In genomic region chr22:49483281-49483905, GRCh38 we compare ENCODE assay signal across 19 cellular contexts.
A peak's percentile ranks its signal among the peaks of the same experiment; 100 is the strongest.
DNase-seq lines count a peak whose midpoint lies in the region; ATAC-seq and TF ChIP-seq lines count a peak whose summit lies in the region.
"Had no signal": no experiment of that assay in that cellular context is flagged by ENCODE, and none has a peak within 500 bp of the region (broad histone marks: within the 10 kb centered on the region; RNA-seq: fewer than 3 reads in every experiment).

No MANE protein-coding gene starts in this region.

- no peak for TF ChIP-seq CTCF in heart right ventricle (IDR thresholded peaks at IDR 0.05)
- TF ChIP-seq CTCF in endodermal cell (conservative IDR thresholded peaks at IDR 0.05): no peak
- no peak for TF ChIP-seq CTCF in Caco-2 (IDR thresholded peaks at IDR 0.05; ENCODE audit: insufficient read depth in 1 of 2, low read depth in 1 of 2, low read length in 1 of 2, severe bottlenecking in 1 of 2, unreplicated experiment in 1 of 2)

- no peak overlapping the region for H2BK120ac ChIP-seq in neuronal stem cell (ENCODE audit: low read depth, low read length)

- no peak overlapping the region for H2BK12ac ChIP-seq in neuronal stem cell (ENCODE audit: low read length)

- H3K36me3 Mint-ChIP-seq in endodermal cell (ENCODE audit: low read depth) (no peaks in the 10 kb centered on the region), Caco-2 (ENCODE audit: insufficient read depth, unreplicated experiment) (no peaks in the 10 kb centered on the region)
- H3K36me3 Mint-ChIP-seq: CD8-positive, alpha-beta T cell had no signal

- H3K27ac ChIP-seq in heart right ventricle (no peak overlapping the region), endodermal cell (ENCODE audit: low read depth, low read length) (no peak overlapping the region), neuronal stem cell (replicated peaks; ENCODE audit: low read length) (no peak overlapping the region)
- H3K27ac ChIP-seq: BLaER1 had no signal

- no peak overlapping the region for H3K14ac ChIP-seq in neuronal stem cell (ENCODE audit: low read length)

- H3K23ac ChIP-seq in neuronal stem cell (ENCODE audit: low read depth, low read length, poor library complexity): no peak overlapping the region

- H3K4me3 ChIP-seq in heart right ventricle (no peak overlapping the region), endodermal cell (ENCODE audit: low read length) (no peak overlapping the region), neuronal stem cell (ENCODE audit: low read length in 2 of 2) (no peak overlapping the region), Caco-2 (ENCODE audit: low read depth, low read length) (no peak overlapping the region)
- H3K4me3 ChIP-seq: BLaER1, GM12878 had no signal

- H3K4me3 Mint-ChIP-seq in endodermal cell (no peak overlapping the region), Caco-2 (ENCODE audit: unreplicated experiment) (no peak overlapping the region)
- H3K4me3 Mint-ChIP-seq: CD14-positive monocyte; CD8-positive, alpha-beta T cell; HFFc6 had no signal

- H4K91ac ChIP-seq in neuronal stem cell (ENCODE audit: low read depth, low read length, poor library complexity): no peak overlapping the region

- intact Hi-C loops in cardiac septum (cut with DNase I): no loop called here
- intact Hi-C loops in heart right ventricle (cut with DNase I): no loop called here
- intact Hi-C loops in sciatic nerve (cut with DNase I): loop anchor here (10.0 kb wide), 1 partner anchor 61 kb away; no protein-coding TSS in a partner anchor
- intact Hi-C loops in Caco-2 (cut with micrococcal nuclease; ENCODE audit: unreplicated experiment): loop anchor here (10.0 kb wide), 1 partner anchor 61 kb away; no protein-coding TSS in a partner anchor

- no TSS peak for BruUV-seq in Caco-2 (replicated peaks; lab: Mats Ljungman, UMichigan)

- in situ Hi-C loops in KBM-7 (cut with MboI; ENCODE audit: low pct_unique_long_range_greater_than_20kb, low sequenced_read_pairs): no loop called here

- H3K27me3 ChIP-seq in heart right ventricle (peaks cover 0 to 40% (median 35%) of the 10 kb centered on the region in 7 donors), endodermal cell (ENCODE audit: control insufficient read depth, insufficient read depth, low read length, poor library complexity, severe bottlenecking) (no peaks in the 10 kb centered on the region), neuronal stem cell (ENCODE audit: control insufficient read depth in 3 of 3, insufficient read depth in 3 of 3, low read depth in 1 of 3, low read length in 3 of 3) (peaks cover 0 to 2% (median 0%) of the 10 kb centered on the region in 3 experiments), Caco-2 (replicated peaks; ENCODE audit: control insufficient read depth, insufficient read depth, low read length) (no peaks in the 10 kb centered on the region)

- H2BK15ac ChIP-seq in neuronal stem cell (ENCODE audit: low read length): no peak overlapping the region

- H3K9me3 Mint-ChIP-seq in endodermal cell (no peaks in the 10 kb centered on the region), Caco-2 (ENCODE audit: unreplicated experiment) (no peaks in the 10 kb centered on the region)
- H3K9me3 Mint-ChIP-seq: CD8-positive, alpha-beta T cell had no signal

- H3K4ac ChIP-seq in neuronal stem cell (ENCODE audit: low read length): no peak overlapping the region

- no peak overlapping the region for H3K4me2 ChIP-seq in neuronal stem cell (ENCODE audit: insufficient read depth, low read length, poor library complexity, severe bottlenecking)
- H3K4me2 ChIP-seq: BLaER1 had no signal

- H3K27ac Mint-ChIP-seq in endodermal cell (peak overlapping the region; percentile 86), Caco-2 (ENCODE audit: unreplicated experiment) (no peak overlapping the region)
- H3K27ac Mint-ChIP-seq: CD8-positive, alpha-beta T cell; HFFc6 had no signal

- H3K27me3 Mint-ChIP-seq in endodermal cell (ENCODE audit: insufficient read depth) (no peaks in the 10 kb centered on the region), Caco-2 (ENCODE audit: insufficient read depth, unreplicated experiment) (peaks cover 4% of the 10 kb centered on the region)

- H3K9me3 ChIP-seq in heart right ventricle (peaks cover 0 to 5% (median 0%) of the 10 kb centered on the region in 11 donors), endodermal cell (ENCODE audit: control insufficient read depth, low read length) (no peaks in the 10 kb centered on the region), neuronal stem cell (replicated peaks in 1 of 2; ENCODE audit: control insufficient read depth in 2 of 2, insufficient read depth in 1 of 2, low read depth in 1 of 2, low read length in 2 of 2) (no peaks in the 10 kb centered on the region), Caco-2 (no peaks in the 10 kb centered on the region)
- H3K9me3 ChIP-seq: BLaER1 had no signal

- H2AK5ac ChIP-seq in neuronal stem cell (ENCODE audit: low read depth, low read length): peak overlapping the region; percentile 15

- peak; percentile 38 for DNase-seq in cardiac septum (ENCODE audit: low spot score)
- no peak for DNase-seq in heart right ventricle
- DNase-seq in endodermal cell: no peak
- DNase-seq in neuronal stem cell (ENCODE audit: low spot score): no peak
- DNase-seq in sciatic nerve (ENCODE audit: low spot score): no peak
- no peak for DNase-seq in KBM-7
- no peak for DNase-seq in Caco-2
- DNase-seq: 8988T; CD8-positive, alpha-beta T cell; DMS 273 treated with DMSO at 0.1 percent for 48 hours; DMS53; DND-41; EL; HFFc6; IMR-90 had no signal

- H3K4me1 Mint-ChIP-seq in endodermal cell: peaks cover 55% of the 10 kb centered on the region
- H3K4me1 Mint-ChIP-seq in Caco-2 (ENCODE audit: low read depth, unreplicated experiment): peaks cover 7% of the 10 kb centered on the region

- H2BK5ac ChIP-seq in neuronal stem cell (ENCODE audit: low read length): no peak overlapping the region

- no peak overlapping the region for H3K18ac ChIP-seq in neuronal stem cell (ENCODE audit: low read length)

- CTCF ChIA-PET in Caco-2 (lab: Charles Lee): no interaction called here

- ATAC-seq in heart right ventricle (no peak), sciatic nerve (no peak)
- ATAC-seq: CD8-positive, alpha-beta T cell; GM12878; HCT116 had no signal

- POLR2A ChIA-PET in Caco-2 (lab: Charles Lee): no interaction called here

- H3K4me1 ChIP-seq in heart right ventricle: peaks cover 0 to 11% (median 3%) of the 10 kb centered on the region in 9 donors
- peaks cover 8% of the 10 kb centered on the region for H3K4me1 ChIP-seq in endodermal cell (ENCODE audit: control insufficient read depth, insufficient read depth, low read length)
- H3K4me1 ChIP-seq in neuronal stem cell (ENCODE audit: control insufficient read depth in 2 of 2, insufficient read depth in 1 of 2, low read depth in 1 of 2, low read length in 2 of 2): peaks cover 6 to 13% of the 10 kb centered on the region in 2 donors
- peaks cover 13% of the 10 kb centered on the region for H3K4me1 ChIP-seq in Caco-2

- no peak overlapping the region for H4K8ac ChIP-seq in neuronal stem cell (ENCODE audit: low read depth, low read length)

- no peak overlapping the region for H2AFZ ChIP-seq in neuronal stem cell (ENCODE audit: low read length)

- 88 to 95% methylated on average over 17 of the region's 17 CpGs for WGBS in heart right ventricle, 2 donors
- 79 to 96% methylated on average over 9 to 17 of the region's 17 CpGs for WGBS in endodermal cell (ENCODE audit: insufficient coverage in 1 of 2, insufficient read length in 1 of 2), 2 experiments
- WGBS in neuronal stem cell (ENCODE audit: extremely low coverage in 2 of 2, insufficient read length in 2 of 2, insufficient replicate concordance in 1 of 2), 2 donors: no CpG with 5 or more reads among the region's 17 CpGs

- no peak overlapping the region for H3K9ac ChIP-seq in endodermal cell (ENCODE audit: extremely low read depth, low read length, poor library complexity, severe bottlenecking)
- H3K9ac ChIP-seq in neuronal stem cell (ENCODE audit: low read depth, low read length, poor library complexity): no peak overlapping the region
- H3K9ac ChIP-seq: BLaER1 had no signal

- H3K36me3 ChIP-seq in heart right ventricle: no peaks in the 10 kb centered on the region
- H3K36me3 ChIP-seq in endodermal cell (ENCODE audit: control insufficient read depth, insufficient read depth, low read length): no peaks in the 10 kb centered on the region
- no peaks in the 10 kb centered on the region for H3K36me3 ChIP-seq in neuronal stem cell (replicated peaks in 1 of 2; ENCODE audit: control insufficient read depth in 2 of 2, insufficient read depth in 2 of 2, low read length in 2 of 2)
- H3K36me3 ChIP-seq in Caco-2 (ENCODE audit: control insufficient read depth, insufficient read depth, low read length): no peaks in the 10 kb centered on the region
- H3K36me3 ChIP-seq: BLaER1 had no signal

- no peaks in the 10 kb centered on the region for H3K79me1 ChIP-seq in neuronal stem cell (ENCODE audit: low read depth, low read length)

Comparison
In these comparisons a context has a peak if more than half of its experiments do, and no peak if none do; other contexts are left out.
1. intact Hi-C loops: an anchor here in sciatic nerve (10.0 kb wide) and Caco-2 (10.0 kb wide); none called in cardiac septum and heart right ventricle.